ENCODE assay signal across 8 cellular contexts in the genomic region with DNA sequence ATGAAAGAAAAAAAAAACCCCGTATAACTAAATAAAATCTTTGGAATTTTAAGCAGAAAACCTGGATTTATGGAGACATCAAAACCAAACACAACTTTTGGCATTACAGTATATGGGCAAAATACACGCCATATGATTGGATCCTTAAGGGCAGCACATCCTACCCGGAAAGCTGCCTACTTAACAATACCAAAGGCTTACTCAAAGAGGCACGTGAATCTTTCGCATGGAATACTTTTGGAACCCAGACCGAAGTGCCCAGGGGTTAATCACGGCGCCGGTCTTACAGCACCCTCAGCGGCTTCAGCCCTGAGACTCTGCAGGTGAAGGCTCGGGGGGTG. TPM values are rescaled to one million over a fixed set of nuclear protein-coding genes. Genes with fewer than 3 reads are reported as not detected.
DNase-seq lines count a peak whose midpoint lies in the region; ATAC-seq, FAIRE-seq and TF ChIP-seq lines count a peak whose summit lies in the region.

No MANE protein-coding gene starts in this region.

- in situ Hi-C loops in K562 (cut with MboI) = no loop called here

- peak overlapping the region; percentile 94 for H3K27ac ChIP-seq in HUES6 (ENCODE audit: low read depth, low read length)
- peak overlapping the region; percentile 82 for H3K27ac ChIP-seq in K562 (ENCODE audit: extremely low read depth, low read depth, low read length)
- H3K27ac ChIP-seq in subcutaneous abdominal adipose tissue (ENCODE audit: low read depth, low read length) = peak overlapping the region; percentile 38

- peak overlapping the region; percentile 92 for H3K4me2 ChIP-seq in K562 (ENCODE audit: insufficient read depth, low read length)

- H3K9ac ChIP-seq in HUES6 (ENCODE audit: low read length) (peak overlapping the region; percentile 98), K562 (ENCODE audit: insufficient read depth in 1 of 2, low read depth in 2 of 2, low read length in 2 of 2) (peak overlapping the region; percentile 74 to 90), subcutaneous abdominal adipose tissue (ENCODE audit: low read length in 5 of 5) (peak overlapping the region in 4 of 5 donors; percentile 64 to 88 (median 76))

- intact Hi-C loops in K562 (cut with micrococcal nuclease) = loop anchor here (2.0 kb wide), 1 partner anchor 48 kb away; no protein-coding TSS in a partner anchor

- no peaks in the 10 kb centered on the region for H3K9me1 ChIP-seq in K562 (ENCODE audit: control insufficient read depth, insufficient read depth, low read length)

- peaks cover 19% of the 10 kb centered on the region for H3K9me3 ChIP-seq in HUES6 (ENCODE audit: control insufficient read depth, insufficient read depth, low read depth, low read length)
- H3K9me3 ChIP-seq in K562 (replicated peaks; ENCODE audit: control insufficient read depth, insufficient read depth, low read depth, low read length) = no peaks in the 10 kb centered on the region
- no peaks in the 10 kb centered on the region for H3K9me3 ChIP-seq in subcutaneous abdominal adipose tissue (ENCODE audit: control insufficient read depth in 5 of 5, low read length in 5 of 5)

- H3K4me1 ChIP-seq in HUES6 (ENCODE audit: control insufficient read depth, insufficient read depth, low read length) (peaks cover 31% of the 10 kb centered on the region), K562 (replicated peaks in 1 of 2; ENCODE audit: control insufficient read depth in 2 of 2, insufficient read depth in 2 of 2, low read length in 2 of 2) (peaks cover 0 to 5% of the 10 kb centered on the region in 2 experiments; a peak in 1 of 5 replicates), subcutaneous abdominal adipose tissue (ENCODE audit: control insufficient read depth in 5 of 5, insufficient read depth in 5 of 5, low read length in 5 of 5) (peaks cover 0 to 19% (median 18%) of the 10 kb centered on the region in 5 donors)

- TF ChIP-seq EP300 in K562 (IDR thresholded peaks at IDR 0.05; ENCODE audit: low read length) = no peak

- H3K79me2 ChIP-seq in K562 (ENCODE audit: control insufficient read depth, insufficient read depth, low read length) = peaks cover 19% of the 10 kb centered on the region

- H4K20me1 ChIP-seq in K562 (replicated peaks; ENCODE audit: control insufficient read depth, insufficient read depth, low read length) = no peaks in the 10 kb centered on the region

- H2AFZ ChIP-seq in K562 (ENCODE audit: low read depth, low read length) = peak overlapping the region; percentile 96

- TF ChIP-seq RAD21 in K562 (CRISPR knock-in tag; conservative IDR thresholded peaks at IDR 0.05 in 1 of 2, IDR thresholded peaks at IDR 0.05 in 1 of 2) = no peak

- H3K4me3 ChIP-seq in HUES6 (ENCODE audit: low read depth, low read length) = peak overlapping the region; percentile 81
- H3K4me3 ChIP-seq in K562 = peak overlapping the region; percentile 81
- H3K4me3 ChIP-seq in kidney epithelial cell (ENCODE audit: low read depth, low read length) = peak overlapping the region; percentile 60
- peak overlapping the region; percentile 71 to 95 (median 82) for H3K4me3 ChIP-seq in subcutaneous abdominal adipose tissue (ENCODE audit: low read depth in 1 of 5, low read length in 5 of 5)

- 0% methylated on average over 10 of the region's 11 CpGs for WGBS in K562 (ENCODE audit: insufficient coverage, low coverage, missing lambda C conversion rate)

- no peak for TF ChIP-seq CTCF in K562 (IDR thresholded peaks at IDR 0.05 in 2 of 3, conservative IDR thresholded peaks at IDR 0.05 in 1 of 3; ENCODE audit: insufficient read depth in 2 of 3, low read depth in 1 of 3, low read length in 3 of 3)
- TF ChIP-seq CTCF in kidney epithelial cell (IDR thresholded peaks at IDR 0.05; ENCODE audit: insufficient read depth, low read length, poor library complexity, severe bottlenecking) = no peak

- TF ChIP-seq POLR2A in K562 (conservative IDR thresholded peaks at IDR 0.05) = no peak

- FAIRE-seq in K562 (lab: Jason Lieb, UNC) = no peak

- H3K27me3 ChIP-seq in HUES6 (ENCODE audit: control insufficient read depth, insufficient read depth, low read length) = no peaks in the 10 kb centered on the region
- H3K27me3 ChIP-seq in K562 (ENCODE audit: control insufficient read depth in 2 of 2, insufficient read depth in 2 of 2, low read length in 2 of 2) = no peaks in the 10 kb centered on the region
- no peaks in the 10 kb centered on the region for H3K27me3 ChIP-seq in kidney epithelial cell (ENCODE audit: control insufficient read depth, insufficient read depth, low read length)
- no peaks in the 10 kb centered on the region for H3K27me3 ChIP-seq in subcutaneous abdominal adipose tissue (ENCODE audit: control insufficient read depth in 5 of 5, insufficient read depth in 4 of 5, low read length in 5 of 5)

- POLR2A ChIA-PET in K562 (lab: Yijun Ruan, JAX) = interaction anchor here (0.8 to 1.1 kb wide), 2 partner anchors 12 to 26 kb away, joined by 3 to 4 read pairs; no protein-coding TSS in a partner anchor

- DNase-seq in AG08395 (ENCODE audit: low spot score) (peak; percentile 54), K562 (ENCODE audit: extremely low read depth in 1 of 4, low spot score in 3 of 4) (peak in 1 of 4 experiments; percentile 21), kidney epithelial cell (ENCODE audit: low read depth) (peak; percentile 9), hypothalamus (lab: John Stamatoyannopoulos, UW) (no peak), NCI-H2227 (lab: John Stamatoyannopoulos, UW; ENCODE audit: unreplicated experiment) (no peak)

- BruUV-seq in K562 (replicated peaks; lab: Mats Ljungman, UMichigan) = TSS peak; percentile 72

- H3K36me3 ChIP-seq in HUES6 (ENCODE audit: control insufficient read depth, insufficient read depth, low read length) (peaks cover 34% of the 10 kb centered on the region), K562 (ENCODE audit: control insufficient read depth, insufficient read depth, low read length) (peaks cover 9% of the 10 kb centered on the region; the same call in 2 of the 3 replicates), kidney epithelial cell (ENCODE audit: control insufficient read depth, insufficient read depth, low read length) (no peaks in the 10 kb centered on the region), subcutaneous abdominal adipose tissue (ENCODE audit: control insufficient read depth in 5 of 5, insufficient read depth in 5 of 5, low read length in 5 of 5) (peaks cover 0 to 7% (median 2%) of the 10 kb centered on the region in 5 donors)

- ATAC-seq in GM19035 (IDR thresholded peaks at IDR 0.05; ENCODE audit: unreplicated experiment) (peak; percentile 71), K562 (peak; percentile 53; the same call in 2 of the 3 replicates)

- CTCF ChIA-PET in K562 (lab: Yijun Ruan, JAX; ENCODE audit: low intra/inter-chr PET ratio) = no interaction called here

TF ChIP-seq in K562, 482 proteins besides CTCF, POLR2A, EP300 and RAD21 (continues in another document):
- TF ChIP-seq BRF1 (IDR thresholded peaks at IDR 0.05; ENCODE audit: borderline replicate concordance, extremely low read depth, insufficient read length) (no peak), POU5F1 (IDR thresholded peaks at IDR 0.05; ENCODE audit: borderline replicate concordance, low read depth, low read length, partially characterized antibody) (no peak), RBFOX2 (IDR thresholded peaks at IDR 0.05; ENCODE audit: low read depth, low read length) (no peak)

RNA-seq across cellular contexts. Expression of gene CCDC169, which starts 0.4 kb away (rescaled TPM):
- total RNA-seq in K562 (2011; cell fraction: chromatin; rRNA removed; ENCODE audit: low replicate concordance) = 9.8 and 30.0 TPM in 2 replicates
- total RNA-seq in K562 (2011; cell fraction: nucleolus; rRNA removed) = 6.8 and 7.1 TPM in 2 replicates
- total RNA-seq in K562 (2011; cell fraction: nucleoplasm; rRNA removed) = 21.1 and 39.5 TPM in 2 replicates
- total RNA-seq in K562 (2014; rRNA removed) = 6.8 and 6.9 TPM in 2 replicates
- total RNA-seq in K562 (2014; rRNA removed; fragmentation: Illumina TruSeq; extraction: Trizol) = 17.2 and 18.6 TPM in 2 replicates
- total RNA-seq in K562 (2015; rRNA removed; fragmentation: Illumina TruSeq; extraction: Trizol) = 10.3 and 10.8 TPM in 2 replicates
- total RNA-seq in K562 (2021) = 9.6 and 12.6 TPM in 2 replicates
- polyA plus RNA-seq in K562 (2011; rRNA removed) = 11.7 and 15.4 TPM in 2 replicates
- polyA plus RNA-seq in K562 (2011; cell fraction: cytosol; rRNA removed) = 2.6 and 4.7 TPM in 2 replicates
- polyA plus RNA-seq in K562 (2011; cell fraction: nucleus; rRNA removed) = 7.8 and 9.2 TPM in 2 replicates
- polyA plus RNA-seq in K562 (2012) = 7.3 and 8.7 TPM in 2 replicates
- polyA plus RNA-seq in K562 (2014; fragmentation: Illumina TruSeq; extraction: Trizol) = 11.6 and 12.4 TPM in 2 replicates
- polyA plus RNA-seq in K562 (2014; fragmentation: Nextera tagmentation; extraction: Ambion mirVana) = 10 to 100 TPM; 18.9 to 22.0 TPM
- polyA plus RNA-seq in K562 (2014; rRNA removed) = 9.0 and 12.4 TPM in 2 replicates
- polyA minus RNA-seq in K562 (2011; rRNA and poly(A)+ RNA removed) = 15.6 and 17.2 TPM in 2 replicates
- 5.2 and 7.2 TPM in 2 replicates for polyA minus RNA-seq in K562 (2011; cell fraction: cytosol; rRNA and poly(A)+ RNA removed)
- polyA minus RNA-seq in K562 (2011; cell fraction: nucleus; rRNA and poly(A)+ RNA removed) = 14.4 and 21.8 TPM in 2 replicates
- 3.8 and 7.3 TPM in 2 replicates for total RNA-seq in kidney epithelial cell

RNA-seq across cellular contexts. Expression of gene SPART, which starts 49.0 kb away (rescaled TPM):
- 10.8 and 53.4 TPM in 2 replicates for total RNA-seq in K562 (2011; cell fraction: chromatin; rRNA removed; ENCODE audit: low replicate concordance)
- total RNA-seq in K562 (2011; cell fraction: nucleolus; rRNA removed) = 6.2 and 7.2 TPM in 2 replicates
- 17.3 and 21.1 TPM in 2 replicates for total RNA-seq in K562 (2011; cell fraction: nucleoplasm; rRNA removed)
- total RNA-seq in K562 (2014; rRNA removed) (28.3 and 32.8 TPM in 2 replicates), K562 (2014; rRNA removed; fragmentation: Illumina TruSeq; extraction: Trizol) (54.9 and 67.2 TPM in 2 replicates), K562 (2015; rRNA removed; fragmentation: Illumina TruSeq; extraction: Trizol) (50.1 and 56.7 TPM in 2 replicates), K562 (2021) (33.7 and 35.9 TPM in 2 replicates), kidney epithelial cell (41.3 and 51.0 TPM in 2 replicates)
- polyA plus RNA-seq in K562 (2011; rRNA removed) (34.8 and 41.0 TPM in 2 replicates), K562 (2014; fragmentation: Illumina TruSeq; extraction: Trizol) (63.6 and 79.0 TPM in 2 replicates), K562 (2014; fragmentation: Nextera tagmentation; extraction: Ambion mirVana) (10 to 100 TPM; 18.7 to 32.0 TPM), K562 (2014; rRNA removed) (30.5 and 41.6 TPM in 2 replicates)
- polyA plus RNA-seq in K562 (2011; cell fraction: cytosol; rRNA removed) = 13.8 and 25.2 TPM in 2 replicates
- polyA plus RNA-seq in K562 (2011; cell fraction: nucleus; rRNA removed) = 16.3 and 24.9 TPM in 2 replicates
- polyA plus RNA-seq in K562 (2012) = 33.5 and 34.0 TPM in 2 replicates
- 76.0 and 79.6 TPM in 2 replicates for polyA minus RNA-seq in K562 (2011; rRNA and poly(A)+ RNA removed)
- polyA minus RNA-seq in K562 (2011; cell fraction: cytosol; rRNA and poly(A)+ RNA removed) = 26.3 and 34.3 TPM in 2 replicates
- polyA minus RNA-seq in K562 (2011; cell fraction: nucleus; rRNA and poly(A)+ RNA removed) = 4.8 and 13.9 TPM in 2 replicates

Comparison
In these comparisons a context has a peak if more than half of its experiments do, and no peak if none do; other contexts are left out.
1. DNase-seq: peak in AG08395 (single experiment) and kidney epithelial cell (single experiment); none in hypothalamus (0 of 51) and NCI-H2227 (single experiment).
2. H3K27ac ChIP-seq: peak in every context shown above with its lines; median percentile 94 in HUES6; 82 in K562; 38 in subcutaneous abdominal adipose tissue.
3. Peak in every context shown above with its lines, with median percentiles within 50 percentile points of each other: H3K4me3 ChIP-seq and H3K9ac ChIP-seq.